Comparison of ENCODE assay signal across 20 cellular contexts in genomic region chr13:27354379-27354778, GRCh38.
DNase-seq lines count a peak whose midpoint lies in the region; ATAC-seq and TF ChIP-seq lines count a peak whose summit lies in the region.
"Had no signal": no experiment of that assay in that cellular context is flagged by ENCODE, and none has a peak within 500 bp of the region (broad histone marks: within the 10 kb centered on the region; RNA-seq: fewer than 3 reads in every experiment).

No MANE protein-coding gene starts in this region.

- H3K4me1 Mint-ChIP-seq in activated T-helper 17 cell treated with anti-CD3 and anti-CD28 coated beads, Interleukin-2, amount 50 U/mL, for 72 hours, result peaks cover 14% of the 10 kb centered on the region

- no peaks in the 10 kb centered on the region for H3K36me3 Mint-ChIP-seq in activated T-helper 17 cell treated with anti-CD3 and anti-CD28 coated beads, Interleukin-2, amount 50 U/mL, for 72 hours (ENCODE audit: low read depth)
- H3K36me3 Mint-ChIP-seq: natural killer cell treated with Interleukin-12 subunit alpha and Interleukin-12 subunit beta and Interleukin-15 and Interleukin-18, amount 100 ng/mL, for 72 hours had no signal

- H3K27me3 ChIP-seq in heart right ventricle, result peaks cover 0 to 1% (median under 1%) of the 10 kb centered on the region in 7 donors
- no peaks in the 10 kb centered on the region for H3K27me3 ChIP-seq in right cardiac atrium (ENCODE audit: control insufficient read depth, insufficient read depth)
- H3K27me3 ChIP-seq in transverse colon, result no peaks in the 10 kb centered on the region
- H3K27me3 ChIP-seq: upper lobe of left lung had no signal

- TF ChIP-seq CTCF in heart right ventricle (IDR thresholded peaks at IDR 0.05) (peak in 5 of 9 donors; percentile 5 to 36 (median 28)), foreskin fibroblast (IDR thresholded peaks at IDR 0.05; ENCODE audit: low read depth, low read length) (peak; percentile 9), transverse colon (IDR thresholded peaks at IDR 0.05) (peak in 1 of 5 experiments; percentile 19)

- H3K9me3 Mint-ChIP-seq in activated T-helper 17 cell treated with anti-CD3 and anti-CD28 coated beads, Interleukin-2, amount 50 U/mL, for 72 hours, result no peaks in the 10 kb centered on the region
- H3K9me3 Mint-ChIP-seq: activated naive CD4-positive, alpha-beta T cell treated with anti-CD3 and anti-CD28 coated beads for 36 hours; natural killer cell treated with Interleukin-12 subunit alpha and Interleukin-12 subunit beta and Interleukin-15 and Interleukin-18, amount 100 ng/mL, for 72 hours had no signal

- H3K27ac Mint-ChIP-seq in activated T-helper 17 cell treated with anti-CD3 and anti-CD28 coated beads, Interleukin-2, amount 50 U/mL, for 72 hours, result no peak overlapping the region
- H3K27ac Mint-ChIP-seq: activated naive CD4-positive, alpha-beta T cell treated with anti-CD3 and anti-CD28 coated beads for 36 hours; natural killer cell treated with Interleukin-12 subunit alpha and Interleukin-12 subunit beta and Interleukin-15 and Interleukin-18, amount 100 ng/mL, for 72 hours had no signal

- no peak for TF ChIP-seq POLR2A in transverse colon (IDR thresholded peaks at IDR 0.05)

- in situ Hi-C loops in transverse colon (cut with MboI; ENCODE audit: low pct_ligation_motif_present in 1 of 4, low pct_unique_long_range_greater_than_20kb in 1 of 4, low sequenced_read_pairs in 3 of 4), result loop anchor here in 3 of 4 donors (10.0 kb wide), 2 partner anchors 370 to 410 kb away; no protein-coding TSS in a partner anchor

- DNase-seq in heart right ventricle, result no peak
- no peak for DNase-seq in right cardiac atrium
- DNase-seq in foreskin fibroblast, result peak; percentile 16 to 51
- no peak for DNase-seq in transverse colon
- no peak for DNase-seq in activated naive CD4-positive, alpha-beta T cell treated with anti-CD3 and anti-CD28 coated beads, Interleukin-2, amount 50 U/mL, for 16 hours
- no peak for DNase-seq in stimulated activated CD8-positive, alpha-beta memory T cell treated with anti-CD3 and anti-CD28 coated beads, Interleukin-4, amount 100 ng/mL, for 48 hours
- DNase-seq: activated CD4-positive, CD25-positive, alpha-beta regulatory T cell treated with anti-CD3 and anti-CD28 coated beads, Interleukin-2, amount 50 U/mL, for 72 hours; activated CD8-positive, alpha-beta memory T cell treated with anti-CD3 and anti-CD28 coated beads, Interleukin-2, amount 50 U/mL, for 4 hours; activated naive CD4-positive, alpha-beta T cell treated with anti-CD3 and anti-CD28 coated beads for 36 hours; central memory CD4-positive, alpha-beta T cell; left lung; NCI-H1436; NCI-H69; retina; stimulated activated CD4-positive, alpha-beta T cell treated with anti-CD3 and anti-CD28 coated beads, Interleukin-2, amount 100 ng/mL, for 48 hours; upper lobe of left lung had no signal

- peaks cover 13% of the 10 kb centered on the region for H3K27me3 Mint-ChIP-seq in activated T-helper 17 cell treated with anti-CD3 and anti-CD28 coated beads, Interleukin-2, amount 50 U/mL, for 72 hours

- H3K27ac ChIP-seq in heart right ventricle, result no peak overlapping the region
- H3K27ac ChIP-seq in right cardiac atrium (ENCODE audit: low read length), result no peak overlapping the region
- H3K27ac ChIP-seq in transverse colon, result peak overlapping the region in 3 of 4 donors; percentile 59 to 73 (median 70)
- H3K27ac ChIP-seq: left lung, upper lobe of left lung had no signal

- H3K9me3 ChIP-seq in heart right ventricle (no peaks in the 10 kb centered on the region), right cardiac atrium (ENCODE audit: control insufficient read depth, low read length) (no peaks in the 10 kb centered on the region), transverse colon (no peaks in the 10 kb centered on the region)
- H3K9me3 ChIP-seq: left lung, upper lobe of left lung had no signal

- ATAC-seq in heart right ventricle (peak in 1 of 8 donors; percentile 67), right cardiac atrium (no peak), GM19463 (IDR thresholded peaks at IDR 0.05; ENCODE audit: unreplicated experiment) (no peak)
- ATAC-seq in activated T-helper 17 cell treated with anti-CD3 and anti-CD28 coated beads, Interleukin-2, amount 50 U/mL, for 72 hours (replicated peaks), result no peak
- ATAC-seq: K562, left lung had no signal

- H3K4me3 ChIP-seq in heart right ventricle (no peak overlapping the region), right cardiac atrium (ENCODE audit: low read length) (no peak overlapping the region), foreskin fibroblast (ENCODE audit: low read depth in 1 of 2, low read length in 2 of 2) (no peak overlapping the region), transverse colon (no peak overlapping the region)
- H3K4me3 ChIP-seq: K562, left lung, upper lobe of left lung had no signal

- H3K36me3 ChIP-seq in heart right ventricle (no peaks in the 10 kb centered on the region), transverse colon (no peaks in the 10 kb centered on the region)
- H3K36me3 ChIP-seq: left lung, upper lobe of left lung had no signal

- intact Hi-C loops in heart right ventricle (cut with DNase I), result loop anchor here in 2 of 10 donors (10.0 kb wide), 2 partner anchors 60 to 80 kb away; partner anchors contain the start of gene RASL11A (in 1 of the 2)
- intact Hi-C loops in right cardiac atrium (cut with DNase I), result loop anchor here in 3 of 4 donors (10.0 kb wide), 3 partner anchors 80 to 400 kb away; partner anchors contain the start of gene RASL11A (in 1 of the 3)
- intact Hi-C loops in transverse colon (cut with DNase I; ENCODE audit: low total_unique reads), result no loop called here

- peak overlapping the region; percentile 78 for H3K4me3 Mint-ChIP-seq in activated T-helper 17 cell treated with anti-CD3 and anti-CD28 coated beads, Interleukin-2, amount 50 U/mL, for 72 hours
- H3K4me3 Mint-ChIP-seq: activated naive CD4-positive, alpha-beta T cell treated with anti-CD3 and anti-CD28 coated beads for 36 hours; natural killer cell treated with Interleukin-12 subunit alpha and Interleukin-12 subunit beta and Interleukin-15 and Interleukin-18, amount 100 ng/mL, for 72 hours had no signal

- no peak for TF ChIP-seq EP300 in transverse colon (IDR thresholded peaks at IDR 0.05; ENCODE audit: low read depth)

- whole genome bisulfite sequencing in heart right ventricle, 2 donors, result 7 to 18% methylated on average over 3 of the region's 3 CpGs
- 14% methylated on average over 3 of the region's 3 CpGs for WGBS in right cardiac atrium
- WGBS in transverse colon (ENCODE audit: low coverage in 1 of 2), 2 donors, result 45 to 56% methylated on average over 3 of the region's 3 CpGs

- H3K4me1 ChIP-seq in heart right ventricle (peaks cover 0 to 11% (median 0%) of the 10 kb centered on the region in 9 donors), right cardiac atrium (ENCODE audit: control insufficient read depth, insufficient read depth, low read length) (no peaks in the 10 kb centered on the region), transverse colon (peaks cover 0 to 21% (median 4%) of the 10 kb centered on the region in 4 donors)
- H3K4me1 ChIP-seq: left lung had no signal

Comparison
In these comparisons a context has a peak if more than half of its experiments do, and no peak if none do; other contexts are left out.
1. DNase-seq: peak in foreskin fibroblast (2 of 2); none in heart right ventricle (0 of 2), right cardiac atrium (0 of 3), transverse colon (single experiment), activated naive CD4-positive, alpha-beta T cell treated with anti-CD3 and anti-CD28 coated beads, Interleukin-2, amount 50 U/mL, for 16 hours (single experiment) and stimulated activated CD8-positive, alpha-beta memory T cell treated with anti-CD3 and anti-CD28 coated beads, Interleukin-4, amount 100 ng/mL, for 48 hours (single experiment).
2. H3K27ac ChIP-seq: peak in transverse colon (3 of 4); none in heart right ventricle (0 of 10) and right cardiac atrium (single experiment).